23 cellular contexts compared by ENCODE assay signal in the genomic region with DNA sequence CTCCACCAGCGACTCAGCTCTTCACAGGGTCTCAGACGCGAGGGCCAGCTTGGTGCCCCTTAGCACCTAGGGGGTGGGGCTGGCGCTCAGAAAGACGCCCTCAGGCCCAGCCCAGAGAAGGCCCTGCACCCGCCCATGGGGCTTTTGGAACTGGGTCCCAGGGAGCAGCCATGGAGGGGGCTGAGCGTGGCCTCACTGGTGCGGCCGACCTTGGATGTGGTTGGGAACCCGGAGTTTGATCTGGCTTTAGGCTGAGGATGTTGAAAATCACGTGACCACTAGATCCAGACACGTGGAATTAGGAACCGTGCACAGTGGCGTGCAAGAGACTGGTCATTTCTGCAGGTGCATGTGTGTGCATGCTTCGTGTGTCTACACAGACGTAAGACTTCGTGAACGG.
DNase-seq lines count a peak whose midpoint lies in the region; TF ChIP-seq lines count a peak whose summit lies in the region.
"Had no signal": no experiment of that assay in that cellular context is flagged by ENCODE, and none has a peak within 500 bp of the region (broad histone marks: within the 10 kb centered on the region; RNA-seq: fewer than 3 reads in every experiment).

No MANE protein-coding gene starts in this region.

- no peaks in the 10 kb centered on the region for H3K36me3 ChIP-seq in right atrium auricular region
- H3K36me3 ChIP-seq in left ventricle myocardium inferior, result no peaks in the 10 kb centered on the region
- no peaks in the 10 kb centered on the region for H3K36me3 ChIP-seq in neural progenitor cell
- H3K36me3 ChIP-seq: thoracic aorta had no signal

- peak overlapping the region; percentile 91 for H3K27ac Mint-ChIP-seq in neural progenitor cell
- H3K27ac Mint-ChIP-seq: activated CD4-positive, alpha-beta T cell treated with anti-CD3 and anti-CD28 coated beads for 36 hours; CD4-positive, alpha-beta T cell; T-helper 17 cell had no signal

- H3K4me1 Mint-ChIP-seq in neural progenitor cell, result peaks cover 47% of the 10 kb centered on the region
- H3K4me1 Mint-ChIP-seq: activated CD4-positive, alpha-beta T cell treated with anti-CD3 and anti-CD28 coated beads for 36 hours had no signal

- no peak overlapping the region for H3K9ac ChIP-seq in neural progenitor cell
- H3K9ac ChIP-seq: SK-N-SH had no signal

- no peak overlapping the region for H3K27ac ChIP-seq in right atrium auricular region
- no peak overlapping the region for H3K27ac ChIP-seq in left ventricle myocardium inferior (replicated peaks)
- H3K27ac ChIP-seq in neural progenitor cell, result no peak overlapping the region
- H3K27ac ChIP-seq: coronary artery, thoracic aorta had no signal

- no peaks in the 10 kb centered on the region for H3K4me1 ChIP-seq in right atrium auricular region
- H3K4me1 ChIP-seq in left ventricle myocardium inferior, result no peaks in the 10 kb centered on the region
- H3K4me1 ChIP-seq in neural progenitor cell, result peaks cover 2% of the 10 kb centered on the region

- no peak for TF ChIP-seq CTCF in right atrium auricular region (IDR thresholded peaks at IDR 0.05)
- TF ChIP-seq CTCF in left ventricle myocardium inferior (IDR thresholded peaks at IDR 0.05; ENCODE audit: borderline replicate concordance), result no peak
- TF ChIP-seq CTCF in neural progenitor cell (IDR thresholded peaks at IDR 0.05), result no peak

- peaks cover 2% of the 10 kb centered on the region for H3K9me3 Mint-ChIP-seq in neural progenitor cell
- H3K9me3 Mint-ChIP-seq: CD4-positive, alpha-beta T cell had no signal

- H3K27me3 ChIP-seq in right atrium auricular region, result no peaks in the 10 kb centered on the region
- H3K27me3 ChIP-seq in left ventricle myocardium inferior (ENCODE audit: low read depth), result peaks cover 66% of the 10 kb centered on the region
- no peaks in the 10 kb centered on the region for H3K27me3 ChIP-seq in neural progenitor cell

- intact Hi-C loops in left ventricle myocardium inferior (cut with micrococcal nuclease), result no loop called here

- DNase-seq in right atrium auricular region (ENCODE audit: low spot score), result peak; percentile 40
- no peak for DNase-seq in left ventricle myocardium inferior
- DNase-seq in activated CD8-positive, alpha-beta memory T cell treated with anti-CD3 and anti-CD28 coated beads, Interleukin-2, amount 50 U/mL, for 48 hours, result peak; percentile 35
- DNase-seq in neural progenitor cell (ENCODE audit: low spot score), result no peak
- no peak for DNase-seq in NCI-H2081 (lab: John Stamatoyannopoulos, UW)
- no peak for DNase-seq in hypothalamus (lab: John Stamatoyannopoulos, UW)
- DNase-seq in D341Med (ENCODE audit: low spot score), result no peak
- DNase-seq: activated CD4-positive, alpha-beta T cell treated with anti-CD3 and anti-CD28 coated beads for 36 hours; amygdala; Kasumi-1; mesenchymal stem cell; naive B cell; NCI-H187 treated with DMSO at 0.1 percent for 48 hours; NCI-H69; retina; RPMI8226; SK-N-SH; stimulated activated CD4-positive, alpha-beta T cell treated with anti-CD3 and anti-CD28 coated beads, Interleukin-4, amount 100 ng/mL, for 4 hours; stimulated activated naive CD4-positive, alpha-beta T cell; T-helper 17 cell had no signal

- H3K79me2 ChIP-seq in neural progenitor cell (ENCODE audit: low read depth), result no peaks in the 10 kb centered on the region

- no peaks in the 10 kb centered on the region for H3K9me3 ChIP-seq in right atrium auricular region
- no peaks in the 10 kb centered on the region for H3K9me3 ChIP-seq in left ventricle myocardium inferior (replicated peaks)
- H3K9me3 ChIP-seq in neural progenitor cell (ENCODE audit: low read depth), result no peaks in the 10 kb centered on the region
- H3K9me3 ChIP-seq: SK-N-SH, thoracic aorta had no signal

- H3K4me2 ChIP-seq in neural progenitor cell, result no peak overlapping the region
- H3K4me2 ChIP-seq: SK-N-SH had no signal

- no peaks in the 10 kb centered on the region for H4K20me1 ChIP-seq in neural progenitor cell (ENCODE audit: low read depth)

- no peak overlapping the region for H2AFZ ChIP-seq in neural progenitor cell (replicated peaks)

- H3F3A ChIP-seq in neural progenitor cell (ENCODE audit: low read depth), result no peaks in the 10 kb centered on the region

- no peak overlapping the region for H3K4me3 Mint-ChIP-seq in neural progenitor cell
- H3K4me3 Mint-ChIP-seq: activated CD4-positive, alpha-beta T cell treated with anti-CD3 and anti-CD28 coated beads for 36 hours; CD4-positive, alpha-beta T cell; naive B cell; T-helper 17 cell had no signal

- peaks cover 2% of the 10 kb centered on the region for H3K27me3 Mint-ChIP-seq in neural progenitor cell (ENCODE audit: insufficient read depth, low read depth)
- H3K27me3 Mint-ChIP-seq: activated CD4-positive, alpha-beta T cell treated with anti-CD3 and anti-CD28 coated beads for 36 hours; CD4-positive, alpha-beta T cell had no signal

- H3K36me3 Mint-ChIP-seq in neural progenitor cell, result peaks cover 5% of the 10 kb centered on the region
- H3K36me3 Mint-ChIP-seq: naive B cell had no signal

- no peak overlapping the region for H3K4me3 ChIP-seq in right atrium auricular region
- H3K4me3 ChIP-seq in left ventricle myocardium inferior, result no peak overlapping the region
- no peak overlapping the region for H3K4me3 ChIP-seq in neural progenitor cell
- H3K4me3 ChIP-seq: coronary artery, thoracic aorta had no signal

Comparison
In these comparisons a context has a peak if more than half of its experiments do, and no peak if none do; other contexts are left out.
1. DNase-seq: peak in right atrium auricular region (single experiment) and activated CD8-positive, alpha-beta memory T cell treated with anti-CD3 and anti-CD28 coated beads, Interleukin-2, amount 50 U/mL, for 48 hours (single experiment); none in left ventricle myocardium inferior (single experiment), neural progenitor cell (single experiment), NCI-H2081 (0 of 2), hypothalamus (0 of 51) and D341Med (single experiment).